ENCODE assay signal across 7 cellular contexts in genomic region chr10:13587367-13587766, GRCh38. TPM values are rescaled to one million over a fixed set of nuclear protein-coding genes. Genes with fewer than 3 reads are reported as not detected.
A peak's percentile ranks its signal among the peaks of the same experiment; 100 is the strongest.
DNase-seq lines count a peak whose midpoint lies in the region; ATAC-seq, FAIRE-seq and TF ChIP-seq lines count a peak whose summit lies in the region.

No MANE protein-coding gene starts in this region.

- TF ChIP-seq CTCF in GM12875 (IDR thresholded peaks at IDR 0.05; ENCODE audit: borderline replicate concordance, insufficient read depth, low read depth, low read length) = no peak
- no peak for TF ChIP-seq CTCF in PC-3 (conservative IDR thresholded peaks at IDR 0.05; ENCODE audit: low read depth, low read length)
- no peak for TF ChIP-seq CTCF in dorsolateral prefrontal cortex (IDR thresholded peaks at IDR 0.05 in 54 of 56, conservative IDR thresholded peaks at IDR 0.05 in 2 of 56; ENCODE audit: low read depth in 1 of 56, partially characterized antibody in 56 of 56)
- no peak for TF ChIP-seq CTCF in mucosa of descending colon (IDR thresholded peaks at IDR 0.05)
- TF ChIP-seq CTCF in D721Med (IDR thresholded peaks at IDR 0.05; ENCODE audit: insufficient read depth, missing control alignments) = no peak

- POLR2A ChIA-PET in PC-3 (lab: Charles Lee; ENCODE audit: unreplicated experiment) = no interaction called here

- FAIRE-seq in D721Med (lab: Jason Lieb, UNC) = no peak

- H3F3A ChIP-seq in PC-3 (ENCODE audit: low read length, unreplicated experiment) = no peaks in the 10 kb centered on the region

- no peaks in the 10 kb centered on the region for H4K20me1 ChIP-seq in PC-3 (ENCODE audit: low read length)

- H3K4me3 ChIP-seq in GM12875 (ENCODE audit: low read depth, low read length) (peak overlapping the region; percentile 87), PC-3 (ENCODE audit: low read length) (peak overlapping the region; percentile 89), dorsolateral prefrontal cortex (peak overlapping the region; percentile 58 to 99 (median 89)), mucosa of descending colon (peak overlapping the region; percentile 87)

- H3K9ac ChIP-seq in PC-3 (ENCODE audit: low read length) = peak overlapping the region; percentile 82

- DNase-seq in PC-3 (no peak), dorsolateral prefrontal cortex (peak in 1 of 10 donors; percentile 8), mucosa of descending colon (peak in 1 of 3 donors; percentile 43), D721Med (ENCODE audit: insufficient read length, low spot score) (no peak), hippocampal formation (lab: John Stamatoyannopoulos, UW) (no peak), NCI-H128 (lab: John Stamatoyannopoulos, UW; ENCODE audit: unreplicated experiment) (no peak)

- no peak overlapping the region for H3K27ac ChIP-seq in PC-3 (ENCODE audit: low read length)
- peak overlapping the region in 4 of 59 donors; percentile 39 to 84 (median 78) for H3K27ac ChIP-seq in dorsolateral prefrontal cortex

- H3K36me3 ChIP-seq in PC-3 (ENCODE audit: low read depth, low read length) (no peaks in the 10 kb centered on the region), mucosa of descending colon (ENCODE audit: low read depth) (no peaks in the 10 kb centered on the region)

- no peaks in the 10 kb centered on the region for H3K4me1 ChIP-seq in PC-3 (ENCODE audit: insufficient read depth, low read length)
- peaks cover 9% of the 10 kb centered on the region for H3K4me1 ChIP-seq in mucosa of descending colon (ENCODE audit: low read depth)

- BruUV-seq in PC-3 (replicated peaks; lab: Mats Ljungman, UMichigan) = TSS peak; percentile 80

- intact Hi-C loops in PC-3 (cut with micrococcal nuclease) = loop anchor here (5.0 to 10.0 kb wide), 2 partner anchors 53 to 95 kb away; no protein-coding TSS in a partner anchor
- intact Hi-C loops in dorsolateral prefrontal cortex (cut with DNase I) = loop anchor here (5.0 to 10.0 kb wide), 4 partner anchors 213 to 425 kb away; partner anchors contain the start of gene MCM10 (in 1 of the 2)
- intact Hi-C loops in mucosa of descending colon (cut with DNase I, micrococcal nuclease) = no loop called here

- peak; percentile 26 for ATAC-seq in PC-3
- peak; percentile 40 for ATAC-seq in mucosa of descending colon

- no peaks in the 10 kb centered on the region for H3K9me2 ChIP-seq in PC-3 (replicated peaks; ENCODE audit: low read length)

- H3K4me2 ChIP-seq in PC-3 (ENCODE audit: low read length) = peak overlapping the region; percentile 84

- H2AFZ ChIP-seq in PC-3 (ENCODE audit: low read length) = peak overlapping the region; percentile 81; the same call in 1 of the 2 replicates

- H3K79me2 ChIP-seq in PC-3 (ENCODE audit: low read length) = peaks cover 23% of the 10 kb centered on the region

- H3K27me3 ChIP-seq in PC-3 (ENCODE audit: low read length) = no peaks in the 10 kb centered on the region
- H3K27me3 ChIP-seq in dorsolateral prefrontal cortex = peaks cover 0 to 21% (median 0%) of the 10 kb centered on the region in 45 donors

- H3K9me3 ChIP-seq in PC-3 (ENCODE audit: low read length) (no peaks in the 10 kb centered on the region), mucosa of descending colon (no peaks in the 10 kb centered on the region)

- CTCF ChIA-PET in PC-3 (lab: Charles Lee) = interaction anchor here (0.6 to 1.4 kb wide), 2 partner anchors 188 to 215 kb away, joined by 3 to 5 read pairs; no protein-coding TSS in a partner anchor

RNA-seq across cellular contexts. Expression of gene PRPF18, which starts 0.6 kb away (rescaled TPM):
- 10.2 and 13.7 TPM in 2 replicates for total RNA-seq in PC-3 (2014; rRNA removed)
- total RNA-seq in dorsolateral prefrontal cortex = 10 to 100 TPM; 16.6 to 41.9 (median 29.6) TPM
- total RNA-seq in mucosa of descending colon = 10 to 100 TPM; 20.8 to 26.1 (median 25.9) TPM

RNA-seq across cellular contexts. Expression of gene BEND7, which starts 58.6 kb away (rescaled TPM):
- total RNA-seq in PC-3 (2014; rRNA removed) (1.2 and 2.6 TPM in 2 replicates), dorsolateral prefrontal cortex (10 to 100 TPM in 95 of 120 experiments, 1 to 10 TPM in 25; 6.4 to 29.9 (median 12.8) TPM), mucosa of descending colon (10 to 100 TPM; 17.1 to 33.4 (median 28.7) TPM)

Comparison
In these comparisons a context has a peak if more than half of its experiments do, and no peak if none do; other contexts are left out.
1. intact Hi-C loops: an anchor here in PC-3 (5.0 to 10.0 kb wide) and dorsolateral prefrontal cortex (5.0 to 10.0 kb wide); none called in mucosa of descending colon.